ENCODE assay signal across 8 cellular contexts in genomic region chr19:1171755-1172352, GRCh38. TPM values are rescaled to one million over a fixed set of nuclear protein-coding genes. Genes with fewer than 3 reads are reported as not detected.
DNase-seq lines count a peak whose midpoint lies in the region; ATAC-seq, FAIRE-seq and TF ChIP-seq lines count a peak whose summit lies in the region.

No MANE protein-coding gene starts in this region.

- peak overlapping the region; percentile 87 to 94 (median 92) for H3K4me3 ChIP-seq in keratinocyte (ENCODE audit: control insufficient read depth in 2 of 3, extremely low read depth in 1 of 3, insufficient read depth in 2 of 3, low read depth in 1 of 3, low read length in 3 of 3)

- H3K9me3 Mint-ChIP-seq in activated T-helper 17 cell treated with anti-CD3 and anti-CD28 coated beads, Interleukin-2, amount 50 U/mL, for 72 hours = no peaks in the 10 kb centered on the region

- H3K4me3 Mint-ChIP-seq in activated T-helper 17 cell treated with anti-CD3 and anti-CD28 coated beads, Interleukin-2, amount 50 U/mL, for 72 hours = peak overlapping the region; percentile 76

- peak overlapping the region; percentile 92 for H3K9ac ChIP-seq in keratinocyte (ENCODE audit: control insufficient read depth, extremely low read depth, insufficient read depth, low read length)

- H3K9me3 ChIP-seq in keratinocyte (ENCODE audit: control insufficient read depth, low read depth, low read length) = no peaks in the 10 kb centered on the region

- H3K4me1 ChIP-seq in keratinocyte (ENCODE audit: control insufficient read depth, extremely low read depth, insufficient read depth, low read length) = peaks cover 60% of the 10 kb centered on the region

- H2AFZ ChIP-seq in keratinocyte (ENCODE audit: control insufficient read depth, low read length) = no peak overlapping the region

- H3K9me1 ChIP-seq in keratinocyte (ENCODE audit: control insufficient read depth, extremely low read depth, insufficient read depth, low read length) = peaks cover 5% of the 10 kb centered on the region

- FAIRE-seq in keratinocyte (lab: Jason Lieb, UNC) = no peak

- H3K27ac Mint-ChIP-seq in activated T-helper 17 cell treated with anti-CD3 and anti-CD28 coated beads, Interleukin-2, amount 50 U/mL, for 72 hours = peak overlapping the region; percentile 89

- DNase-seq in NCI-H2107 treated with DMSO at 0.1 percent for 48 hours (lab: John Stamatoyannopoulos, UW; ENCODE audit: unreplicated experiment) (peak; percentile 39), NCI-H2107 (lab: John Stamatoyannopoulos, UW) (no peak), keratinocyte (ENCODE audit: low read depth, low spot score) (no peak), superior temporal gyrus (ENCODE audit: extremely low spot score) (peak; percentile 9), middle frontal gyrus (ENCODE audit: extremely low spot score, low spot score) (no peak), COLO829 (ENCODE audit: low spot score) (no peak)

- H3K27me3 ChIP-seq in keratinocyte (ENCODE audit: control insufficient read depth, extremely low read depth, insufficient read depth, low read length) = no peaks in the 10 kb centered on the region

- H3K4me1 Mint-ChIP-seq in activated T-helper 17 cell treated with anti-CD3 and anti-CD28 coated beads, Interleukin-2, amount 50 U/mL, for 72 hours = peaks cover 13% of the 10 kb centered on the region

- peak overlapping the region; percentile 64 for H3K27ac ChIP-seq in keratinocyte (ENCODE audit: control insufficient read depth, insufficient read depth, low read length)

- ATAC-seq in activated T-helper 17 cell treated with anti-CD3 and anti-CD28 coated beads, Interleukin-2, amount 50 U/mL, for 72 hours (replicated peaks) = no peak
- ATAC-seq in GM19467 (IDR thresholded peaks at IDR 0.05; ENCODE audit: unreplicated experiment) = no peak

- peak overlapping the region; percentile 93 for H3K4me2 ChIP-seq in keratinocyte (ENCODE audit: control insufficient read depth, extremely low read depth, insufficient read depth, low read depth, low read length)

- peaks cover 20% of the 10 kb centered on the region for H4K20me1 ChIP-seq in keratinocyte (ENCODE audit: control insufficient read depth, extremely low read depth, insufficient read depth, low read length)

- TF ChIP-seq CTCF in keratinocyte (optimal IDR thresholded peaks at IDR 0.05 in 1 of 3, IDR thresholded peaks at IDR 0.05 in 1 of 3, conservative IDR thresholded peaks at IDR 0.05 in 1 of 3; ENCODE audit: extremely low read depth in 1 of 3, insufficient read depth in 2 of 3, low read length in 3 of 3) = no peak

- H3K79me2 ChIP-seq in keratinocyte (ENCODE audit: control insufficient read depth, insufficient read depth, low read length) = peaks cover 69% of the 10 kb centered on the region

- H3K27me3 Mint-ChIP-seq in activated T-helper 17 cell treated with anti-CD3 and anti-CD28 coated beads, Interleukin-2, amount 50 U/mL, for 72 hours = no peaks in the 10 kb centered on the region

- peaks cover 5 to 15% of the 10 kb centered on the region in 2 experiments for H3K36me3 ChIP-seq in keratinocyte (ENCODE audit: control insufficient read depth in 2 of 2, extremely low read depth in 1 of 2, insufficient read depth in 2 of 2, low read length in 2 of 2)

- dilution Hi-C loops in keratinocyte (cut with MboI; ENCODE audit: extremely low pct_ligation_motif_present, low sequenced_read_pairs) = no loop called here

- peaks cover 5% of the 10 kb centered on the region for H3K36me3 Mint-ChIP-seq in activated T-helper 17 cell treated with anti-CD3 and anti-CD28 coated beads, Interleukin-2, amount 50 U/mL, for 72 hours (ENCODE audit: low read depth)

RNA-seq across cellular contexts. Expression of gene SBNO2, which starts 2.2 kb away (rescaled TPM):
- 100 to 1,000 TPM; 119 to 139 TPM for total RNA-seq in activated T-helper 17 cell treated with anti-CD3 and anti-CD28 coated beads, Interleukin-2, amount 50 U/mL, for 72 hours
- 10.9 to 19.4 TPM (median 13.1 TPM) in 3 replicates for polyA plus RNA-seq in keratinocyte
- 12.9 TPM for polyA plus RNA-seq in keratinocyte (2011; ENCODE audit: low read depth)
- polyA plus RNA-seq in keratinocyte (2011; cell fraction: cytosol; rRNA removed) = 6.0 and 14.5 TPM in 2 replicates
- polyA plus RNA-seq in keratinocyte (2011; cell fraction: nucleus; rRNA removed) = 32.2 and 48.0 TPM in 2 replicates
- 17.3 and 24.6 TPM in 2 replicates for polyA plus RNA-seq in keratinocyte (2012; ENCODE audit: low replicate concordance)
- 14.6 to 40.2 TPM (median 23.0 TPM) in 3 replicates for polyA minus RNA-seq in keratinocyte
- polyA minus RNA-seq in keratinocyte (2011; cell fraction: cytosol; rRNA and poly(A)+ RNA removed) = 32.6 TPM
- polyA minus RNA-seq in keratinocyte (2011; cell fraction: nucleus; rRNA and poly(A)+ RNA removed) = 36.5 and 41.8 TPM in 2 replicates

RNA-seq across cellular contexts. Expression of gene STK11, which starts 33.7 kb away (rescaled TPM):
- total RNA-seq in activated T-helper 17 cell treated with anti-CD3 and anti-CD28 coated beads, Interleukin-2, amount 50 U/mL, for 72 hours = 10 to 100 TPM; 77.0 to 86.6 TPM
- 24.6 to 31.4 TPM (median 28.1 TPM) in 3 replicates for polyA plus RNA-seq in keratinocyte
- polyA plus RNA-seq in keratinocyte (2011; ENCODE audit: low read depth) = 21.6 TPM
- polyA plus RNA-seq in keratinocyte (2011; cell fraction: cytosol; rRNA removed) = 13.7 and 27.8 TPM in 2 replicates
- polyA plus RNA-seq in keratinocyte (2011; cell fraction: nucleus; rRNA removed) = 47.3 and 54.0 TPM in 2 replicates
- polyA plus RNA-seq in keratinocyte (2012; ENCODE audit: low replicate concordance) = 26.4 and 38.3 TPM in 2 replicates
- polyA minus RNA-seq in keratinocyte = 19.7 to 42.7 TPM (median 21.9 TPM) in 3 replicates
- 56.2 TPM for polyA minus RNA-seq in keratinocyte (2011; cell fraction: cytosol; rRNA and poly(A)+ RNA removed)
- 25.7 and 29.2 TPM in 2 replicates for polyA minus RNA-seq in keratinocyte (2011; cell fraction: nucleus; rRNA and poly(A)+ RNA removed)

Comparison
In these comparisons a context has a peak if more than half of its experiments do, and no peak if none do; other contexts are left out.
1. DNase-seq: peak in NCI-H2107 treated with DMSO at 0.1 percent for 48 hours (single experiment) and superior temporal gyrus (single experiment); none in NCI-H2107 (single experiment), keratinocyte (single experiment), middle frontal gyrus (single experiment) and COLO829 (single experiment).